Comparison of ENCODE assay signal across 8 cellular contexts in genomic region chr4:44725861-44726820, GRCh38. TPM values are rescaled to one million over a fixed set of nuclear protein-coding genes. Genes with fewer than 3 reads are reported as not detected.
DNase-seq lines count a peak whose midpoint lies in the region; ATAC-seq and TF ChIP-seq lines count a peak whose summit lies in the region.

TSS of gene GNPDA2 (minus strand) at chr4:44726556. CDS start at chr4:44722207, 4,349 bp downstream.

- peak within 1 kb of the TSS; percentile 88 for H3K4me3 ChIP-seq in HFF-Myc (replicated peaks; ENCODE audit: low read depth, low read length)
- H3K4me3 ChIP-seq in osteoblast (ENCODE audit: insufficient read depth, low read length) = peak within 1 kb of the TSS; percentile 94
- peak within 1 kb of the TSS; percentile 92 for H3K4me3 ChIP-seq in thoracic aorta

- H3K27me3 ChIP-seq in osteoblast (ENCODE audit: insufficient read depth, low read length) (no peaks in the 10 kb centered on the region), thoracic aorta (replicated peaks; ENCODE audit: insufficient read depth) (no peaks in the 10 kb centered on the region)

- peaks cover 0 to 3% of the 10 kb centered on the region in 2 donors for H3K9me3 Mint-ChIP-seq in activated naive CD4-positive, alpha-beta T cell treated with anti-CD3 and anti-CD28 coated beads, Interleukin-2, amount 50 U/mL, for 72 hours
- H3K9me3 Mint-ChIP-seq in glutamatergic neuron (ENCODE audit: unreplicated experiment) = peaks cover 3% of the 10 kb centered on the region

- H3K4me1 ChIP-seq in osteoblast (ENCODE audit: insufficient read depth, low read length) (peaks cover 14% of the 10 kb centered on the region), thoracic aorta (ENCODE audit: control insufficient read depth in 1 of 2, low read depth in 2 of 2) (peaks cover 6 to 16% of the 10 kb centered on the region in 2 donors)

- H4K20me1 ChIP-seq in osteoblast (ENCODE audit: insufficient read depth, low read length) = peaks cover 8% of the 10 kb centered on the region

- peak within 1 kb of the TSS; percentile 96 for H3K4me2 ChIP-seq in osteoblast (ENCODE audit: insufficient read depth, low read length)

- ATAC-seq in SK-N-SH treated with all-trans-retinoic acid at 6 μM for 48 hours (peak; percentile 96), thoracic aorta (ENCODE audit: insufficient number of reproducible peaks, low FRiP score, low read depth) (peak; percentile 79)
- ATAC-seq in activated naive CD4-positive, alpha-beta T cell treated with anti-CD3 and anti-CD28 coated beads, Interleukin-2, amount 50 U/mL, for 72 hours = peak; percentile 91 to 92

- peaks cover under 1 to 17% of the 10 kb centered on the region in 2 donors for H3K36me3 Mint-ChIP-seq in activated naive CD4-positive, alpha-beta T cell treated with anti-CD3 and anti-CD28 coated beads, Interleukin-2, amount 50 U/mL, for 72 hours
- no peaks in the 10 kb centered on the region for H3K36me3 Mint-ChIP-seq in glutamatergic neuron (ENCODE audit: unreplicated experiment)

- H3K27me3 Mint-ChIP-seq in glutamatergic neuron (ENCODE audit: unreplicated experiment) = peaks cover 6% of the 10 kb centered on the region

- H3K79me2 ChIP-seq in osteoblast (ENCODE audit: insufficient read depth, low read length) = peaks cover 46% of the 10 kb centered on the region

- H3K27ac Mint-ChIP-seq in activated naive CD4-positive, alpha-beta T cell treated with anti-CD3 and anti-CD28 coated beads, Interleukin-2, amount 50 U/mL, for 72 hours = peak within 1 kb of the TSS; percentile 87 to 96
- peak within 1 kb of the TSS; percentile 91 for H3K27ac Mint-ChIP-seq in glutamatergic neuron (ENCODE audit: unreplicated experiment)

- H3K27ac ChIP-seq in osteoblast (ENCODE audit: low read depth, low read length) (peak within 1 kb of the TSS; percentile 70), thoracic aorta (peak within 1 kb of the TSS; percentile 72 to 84)

- H3K9me3 ChIP-seq in osteoblast (ENCODE audit: low read depth, low read length) (no peaks in the 10 kb centered on the region), thoracic aorta (no peaks in the 10 kb centered on the region)

- no peak for TF ChIP-seq CTCF in HFF-Myc (IDR thresholded peaks at IDR 0.05; ENCODE audit: low read depth, low read length, missing control alignments)
- no peak for TF ChIP-seq CTCF in glutamatergic neuron (IDR thresholded peaks at IDR 0.05; ENCODE audit: partially characterized antibody, unreplicated experiment)
- TF ChIP-seq CTCF in osteoblast (IDR thresholded peaks at IDR 0.05; ENCODE audit: extremely low read depth, low read depth, low read length) = peak; percentile 10
- no peak for TF ChIP-seq CTCF in thoracic aorta (IDR thresholded peaks at IDR 0.05)

- H3K36me3 ChIP-seq in osteoblast (ENCODE audit: insufficient read depth, low read length) (no peaks in the 10 kb centered on the region), thoracic aorta (no peaks in the 10 kb centered on the region)

- H3K4me1 Mint-ChIP-seq in glutamatergic neuron (ENCODE audit: low read depth, unreplicated experiment) = peaks cover 13% of the 10 kb centered on the region

- peak within 1 kb of the TSS; percentile 93 for H3K4me3 Mint-ChIP-seq in glutamatergic neuron (ENCODE audit: unreplicated experiment)

- peak; percentile 78 for DNase-seq in GM04504 (ENCODE audit: low read depth)
- peak; percentile 68 for DNase-seq in HFF-Myc (ENCODE audit: extremely low read depth, low read depth)
- peak; percentile 86 for DNase-seq in MV-4-11 (lab: John Stamatoyannopoulos, UW)
- DNase-seq in activated naive CD4-positive, alpha-beta T cell treated with anti-CD3 and anti-CD28 coated beads, Interleukin-2, amount 50 U/mL, for 72 hours (ENCODE audit: low spot score in 2 of 2) = peak; percentile 71 to 88
- DNase-seq in glutamatergic neuron = peak; percentile 91
- peak; percentile 95 for DNase-seq in osteoblast (ENCODE audit: insufficient read length, low spot score, missing footprints)
- DNase-seq in thoracic aorta (ENCODE audit: low spot score) = peak; percentile 74

- peak within 1 kb of the TSS; percentile 99 for H2AFZ ChIP-seq in osteoblast (ENCODE audit: low read length)

TF ChIP-seq in SK-N-SH treated with all-trans-retinoic acid at 6 μM for 48 hours, 23 proteins besides CTCF, POLR2A, EP300 and RAD21:
- TF ChIP-seq CSDC2 (CRISPR knock-in tag; IDR thresholded peaks at IDR 0.05) = no peak
- peak; percentile 24; the same call in 1 of the 2 replicates for TF ChIP-seq PATZ1 (CRISPR knock-in tag; IDR thresholded peaks at IDR 0.05; ENCODE audit: borderline replicate concordance)

RNA-seq across cellular contexts. Expression of gene GNPDA2, which starts in this region (rescaled TPM):
- total RNA-seq in activated naive CD4-positive, alpha-beta T cell treated with anti-CD3 and anti-CD28 coated beads, Interleukin-2, amount 50 U/mL, for 72 hours = 10 to 100 TPM; 14.9 to 30.7 TPM
- total RNA-seq in glutamatergic neuron (ENCODE audit: unreplicated experiment) (10.1 TPM), osteoblast (25.3 and 29.5 TPM in 2 replicates), thoracic aorta (10 to 100 TPM; 11.6 to 15.3 TPM)

Comparison
In these comparisons a context has a peak if more than half of its experiments do, and no peak if none do; other contexts are left out.
1. Peak in every context shown above with its lines: DNase-seq, ATAC-seq, H3K4me3 ChIP-seq and H3K27ac ChIP-seq.